In genomic region chr16:716250-716607, GRCh38 we compare ENCODE assay signal across 8 cellular contexts. TPM values are rescaled to one million over a fixed set of nuclear protein-coding genes. Genes with fewer than 3 reads are reported as not detected.
A peak's percentile ranks its signal among the peaks of the same experiment; 100 is the strongest.
DNase-seq lines count a peak whose midpoint lies in the region; ATAC-seq and TF ChIP-seq lines count a peak whose summit lies in the region.

No MANE protein-coding gene starts in this region.

- H3K18ac ChIP-seq in mesenchymal stem cell (ENCODE audit: low read depth in 1 of 2, low read length in 2 of 2) = peak overlapping the region in 1 of 2 experiments; percentile 71

- no peak overlapping the region for H2BK120ac ChIP-seq in mesenchymal stem cell (ENCODE audit: low read depth, low read length)

- H3K23ac ChIP-seq in mesenchymal stem cell (ENCODE audit: low read length in 2 of 2) = no peak overlapping the region

- no peak overlapping the region for H2BK15ac ChIP-seq in mesenchymal stem cell (ENCODE audit: low read depth, poor library complexity, severe bottlenecking)

- H3K36me3 ChIP-seq in body of pancreas (replicated peaks in 1 of 2; ENCODE audit: insufficient read depth in 1 of 2, low read depth in 2 of 2) = no peaks in the 10 kb centered on the region
- peaks cover 0 to 22% of the 10 kb centered on the region in 2 experiments for H3K36me3 ChIP-seq in mesenchymal stem cell (ENCODE audit: control insufficient read depth in 1 of 2, insufficient read depth in 2 of 2, low read depth in 1 of 2, low read length in 2 of 2)
- H3K36me3 ChIP-seq in uterus = no peaks in the 10 kb centered on the region

- no peak overlapping the region for H3K4ac ChIP-seq in mesenchymal stem cell (ENCODE audit: low read depth in 1 of 2, low read length in 2 of 2)

- H3K4me3 Mint-ChIP-seq in HFFc6 = peak overlapping the region; percentile 87

- no peaks in the 10 kb centered on the region for H3K9me3 Mint-ChIP-seq in HFFc6

- H3K4me2 ChIP-seq in mesenchymal stem cell (ENCODE audit: low read length, poor library complexity, severe bottlenecking) = peak overlapping the region; percentile 97

- 15 to 28% methylated on average over 2 to 12 of the region's 12 CpGs for WGBS in body of pancreas, 2 donors
- WGBS in mesenchymal stem cell = 29% methylated on average over 11 of the region's 12 CpGs

- peaks cover 26% of the 10 kb centered on the region for H3K79me1 ChIP-seq in mesenchymal stem cell (replicated peaks; ENCODE audit: low read length, poor library complexity, severe bottlenecking)

- no peak overlapping the region for H3K14ac ChIP-seq in mesenchymal stem cell (ENCODE audit: low read length in 2 of 2)

- peaks cover 66% of the 10 kb centered on the region for H3K4me1 ChIP-seq in body of pancreas
- H3K4me1 ChIP-seq in mesenchymal stem cell (ENCODE audit: control insufficient read depth, insufficient read depth, low read depth, low read length) = peaks cover 62% of the 10 kb centered on the region
- peaks cover 5 to 22% of the 10 kb centered on the region in 2 donors for H3K4me1 ChIP-seq in uterus

- H4K8ac ChIP-seq in mesenchymal stem cell (ENCODE audit: low read length) = no peak overlapping the region

- H2BK5ac ChIP-seq in mesenchymal stem cell (ENCODE audit: low read depth, low read length, poor library complexity, severe bottlenecking) = no peak overlapping the region

- H2AK5ac ChIP-seq in mesenchymal stem cell (ENCODE audit: low read length, severe bottlenecking) = no peak overlapping the region

- TF ChIP-seq CTCF in AG04450 (IDR thresholded peaks at IDR 0.05; ENCODE audit: low read depth, low read length) (no peak), HFFc6 (IDR thresholded peaks at IDR 0.05) (no peak), body of pancreas (IDR thresholded peaks at IDR 0.05) (no peak), uterus (IDR thresholded peaks at IDR 0.05) (no peak)

- H3K9me3 ChIP-seq in AG04450 (ENCODE audit: control insufficient read depth, insufficient read depth, low read length) (no peaks in the 10 kb centered on the region; the same call in 1 of the 2 replicates), body of pancreas (no peaks in the 10 kb centered on the region), mesenchymal stem cell (ENCODE audit: control insufficient read depth, low read length) (no peaks in the 10 kb centered on the region), uterus (no peaks in the 10 kb centered on the region)

- TF ChIP-seq POLR2A in body of pancreas (IDR thresholded peaks at IDR 0.05) = peak in 2 of 3 donors; percentile 12 to 16
- TF ChIP-seq POLR2A in erythroblast (IDR thresholded peaks at IDR 0.05; ENCODE audit: low read length) = no peak
- no peak for TF ChIP-seq POLR2A in uterus (IDR thresholded peaks at IDR 0.05)

- CTCF ChIA-PET in AG04450 (lab: Charles Lee) = interaction anchor here (0.6 to 1.3 kb wide), 8 partner anchors 9 to 340 kb away, joined by 3 to 6 read pairs (median 3); partner anchors contain the start of genes CHTF18 and RPUSD1

- peak overlapping the region; percentile 79 for H3K27ac Mint-ChIP-seq in HFFc6

- H3K27me3 Mint-ChIP-seq in HFFc6 (ENCODE audit: insufficient read depth) = peaks cover 9% of the 10 kb centered on the region; the same call in 1 of the 2 replicates

- H3K27me3 ChIP-seq in AG04450 (ENCODE audit: control insufficient read depth, insufficient read depth, low read length) (no peaks in the 10 kb centered on the region), body of pancreas (peaks cover 0 to 2% of the 10 kb centered on the region in 2 donors), mesenchymal stem cell (ENCODE audit: control insufficient read depth in 1 of 2, insufficient read depth in 1 of 2, low read length in 2 of 2) (peaks cover 0 to 2% of the 10 kb centered on the region in 2 experiments), uterus (peaks cover 2 to 5% of the 10 kb centered on the region in 2 donors)

- ATAC-seq in body of pancreas = peak; percentile 17
- no peak for ATAC-seq in GM18858 (IDR thresholded peaks at IDR 0.05; ENCODE audit: unreplicated experiment)

- H3K9ac ChIP-seq in mesenchymal stem cell (ENCODE audit: low read length) = peak overlapping the region; percentile 65

- H4K91ac ChIP-seq in mesenchymal stem cell (ENCODE audit: low read length) = no peak overlapping the region

- H2AFZ ChIP-seq in mesenchymal stem cell (ENCODE audit: low read depth, low read length) = peak overlapping the region; percentile 24

- no peaks in the 10 kb centered on the region for H3K36me3 Mint-ChIP-seq in HFFc6 (ENCODE audit: low read depth)

- H3K27ac ChIP-seq in AG04450 (ENCODE audit: low read depth, low read length) (no peak overlapping the region), body of pancreas (peak overlapping the region; percentile 16 to 73 (median 63)), mesenchymal stem cell (ENCODE audit: low read length, poor library complexity, severe bottlenecking) (peak overlapping the region; percentile 13), uterus (no peak overlapping the region)

- intact Hi-C loops in body of pancreas (cut with DNase I) = no loop called here
- intact Hi-C loops in uterus (cut with DNase I; ENCODE audit: low total_unique reads) = no loop called here

- peak overlapping the region; percentile 53 for H3K4me3 ChIP-seq in AG04450 (ENCODE audit: low read depth, low read length)
- H3K4me3 ChIP-seq in body of pancreas = no peak overlapping the region
- peak overlapping the region; percentile 48 to 75 for H3K4me3 ChIP-seq in mesenchymal stem cell (ENCODE audit: insufficient read depth in 1 of 2, low read depth in 1 of 2, low read length in 2 of 2)
- peak overlapping the region in 1 of 2 donors; percentile 52 for H3K4me3 ChIP-seq in uterus

- DNase-seq in AG04450 (ENCODE audit: low read depth, low spot score) (no peak), HFFc6 (peak; percentile 39), body of pancreas (peak; percentile 74 to 83 (median 80)), mesenchymal stem cell (peak; percentile 44), erythroblast (lab: John Stamatoyannopoulos, UW) (no peak), NCI-H1105 (lab: John Stamatoyannopoulos, UW) (no peak), uterus (no peak)

- POLR2A ChIA-PET in AG04450 (lab: Yijun Ruan, JAX) = interaction anchor here (0.5 kb wide), 1 partner anchor 299 kb away, joined by 5 read pairs; no protein-coding TSS in a partner anchor

- peaks cover 36% of the 10 kb centered on the region for H3K4me1 Mint-ChIP-seq in HFFc6 (ENCODE audit: low read depth)

- no peak overlapping the region for H2BK12ac ChIP-seq in mesenchymal stem cell (ENCODE audit: low read length in 2 of 2)

RNA-seq across cellular contexts. Expression of gene METRN, which starts 1.3 kb away (rescaled TPM):
- 20.0 and 23.9 TPM in 2 replicates for polyA plus RNA-seq in AG04450 (2011; rRNA removed)
- polyA minus RNA-seq in AG04450 (2011; rRNA and poly(A)+ RNA removed) = 3.9 and 5.7 TPM in 2 replicates
- total RNA-seq in HFFc6 (2021; fragmentation: NEBNext Ultra II Directional; extraction: Animal tissue kit (Norgen Biotek cat#: 25700)) = 100 to 1,000 TPM in 1 of 6 experiments, 10 to 100 TPM in 5; 61.5 to 103 (median 70.4) TPM
- 10 to 100 TPM; 36.6 to 71.9 TPM for total RNA-seq in body of pancreas
- 27.2 TPM for polyA plus RNA-seq in mesenchymal stem cell (2013, experiment 1 of 2)
- polyA plus RNA-seq in mesenchymal stem cell (2013, experiment 2 of 2) = 28.1 TPM
- total RNA-seq in uterus = 10 to 100 TPM; 19.1 to 76.5 (median 26.7) TPM

RNA-seq across cellular contexts. Expression of gene ANTKMT, which starts 4.7 kb away (rescaled TPM):
- polyA plus RNA-seq in AG04450 (2011; rRNA removed) = 5.3 and 6.7 TPM in 2 replicates
- 1.1 and 1.8 TPM in 2 replicates for polyA minus RNA-seq in AG04450 (2011; rRNA and poly(A)+ RNA removed)
- 10 to 100 TPM; 50.1 to 57.7 (median 54.7) TPM for total RNA-seq in HFFc6 (2021; fragmentation: NEBNext Ultra II Directional; extraction: Animal tissue kit (Norgen Biotek cat#: 25700))
- total RNA-seq in body of pancreas (100 to 1,000 TPM in 1 of 2 donors, 10 to 100 TPM in 1; 71.6 to 189 TPM), uterus (10 to 100 TPM in 3 of 4 donors, 1 to 10 TPM in 1; 6.2 to 21.1 (median 19.1) TPM)
- 28.0 TPM for polyA plus RNA-seq in mesenchymal stem cell (2013, experiment 1 of 2)
- polyA plus RNA-seq in mesenchymal stem cell (2013, experiment 2 of 2) = 27.0 TPM

RNA-seq across cellular contexts. Expression of gene CCDC78, which starts 10.0 kb away (rescaled TPM):
- polyA plus RNA-seq in AG04450 (2011; rRNA removed) = 1.1 and 1.5 TPM in 2 replicates
- 0.78 and 1.8 TPM in 2 replicates for polyA minus RNA-seq in AG04450 (2011; rRNA and poly(A)+ RNA removed)
- total RNA-seq in HFFc6 (2021; fragmentation: NEBNext Ultra II Directional; extraction: Animal tissue kit (Norgen Biotek cat#: 25700)) = 1 to 10 TPM; 2.2 to 4.1 (median 3.4) TPM
- total RNA-seq in body of pancreas = not detected
- 2.5 TPM for polyA plus RNA-seq in mesenchymal stem cell (2013, experiment 1 of 2)
- 2.1 TPM for polyA plus RNA-seq in mesenchymal stem cell (2013, experiment 2 of 2)
- total RNA-seq in uterus = 1 to 10 TPM in 3 of 4 donors, not detected in 1; 1.3 to 5.3 (median 2.3) TPM

RNA-seq across cellular contexts. Expression of gene FBXL16, which starts 10.6 kb away (rescaled TPM):
- 0.11 and 0.22 TPM in 2 replicates for polyA plus RNA-seq in AG04450 (2011; rRNA removed)
- 0.09 and 0.13 TPM in 2 replicates for polyA minus RNA-seq in AG04450 (2011; rRNA and poly(A)+ RNA removed)
- total RNA-seq in HFFc6 (2021; fragmentation: NEBNext Ultra II Directional; extraction: Animal tissue kit (Norgen Biotek cat#: 25700)) = under 1 TPM in 1 of 6 experiments, not detected in 5; 0.05 TPM
- total RNA-seq in body of pancreas (1 to 10 TPM; 1.0 to 2.3 TPM), uterus (under 1 TPM in 2 of 4 donors, not detected in 2; 0.21 to 0.37 TPM)
- 0.28 TPM for polyA plus RNA-seq in mesenchymal stem cell (2013, experiment 1 of 2)
- 0.34 TPM for polyA plus RNA-seq in mesenchymal stem cell (2013, experiment 2 of 2)

RNA-seq across cellular contexts. Expression of gene HAGHL, which starts 10.7 kb away (rescaled TPM):
- 4.2 and 5.5 TPM in 2 replicates for polyA plus RNA-seq in AG04450 (2011; rRNA removed)
- 1.2 and 3.5 TPM in 2 replicates for polyA minus RNA-seq in AG04450 (2011; rRNA and poly(A)+ RNA removed)
- total RNA-seq in HFFc6 (2021; fragmentation: NEBNext Ultra II Directional; extraction: Animal tissue kit (Norgen Biotek cat#: 25700)) = 10 to 100 TPM; 11.4 to 16.6 (median 14.1) TPM
- total RNA-seq in body of pancreas (1 to 10 TPM in 1 of 2 donors, not detected in 1; 2.6 TPM), uterus (1 to 10 TPM in 2 of 4 donors, not detected in 2; 1.0 to 3.4 TPM)
- 9.4 TPM for polyA plus RNA-seq in mesenchymal stem cell (2013, experiment 1 of 2)
- 9.7 TPM for polyA plus RNA-seq in mesenchymal stem cell (2013, experiment 2 of 2)

Comparison
In these comparisons a context has a peak if more than half of its experiments do, and no peak if none do; other contexts are left out.
1. DNase-seq: peak in HFFc6 (single experiment), body of pancreas (4 of 4) and mesenchymal stem cell (single experiment); none in AG04450 (single experiment), erythroblast (0 of 2), NCI-H1105 (single experiment) and uterus (0 of 2).
2. H3K27ac ChIP-seq: peak in body of pancreas (4 of 4) and mesenchymal stem cell (single experiment); none in AG04450 (single experiment) and uterus (0 of 2).
3. H3K4me3 ChIP-seq: peak in AG04450 (single experiment) and mesenchymal stem cell (2 of 2); none in body of pancreas (0 of 2).
4. POLR2A ChIP-seq: peak in body of pancreas (2 of 3); none in erythroblast (single experiment) and uterus (0 of 2).